In the genomic region with DNA sequence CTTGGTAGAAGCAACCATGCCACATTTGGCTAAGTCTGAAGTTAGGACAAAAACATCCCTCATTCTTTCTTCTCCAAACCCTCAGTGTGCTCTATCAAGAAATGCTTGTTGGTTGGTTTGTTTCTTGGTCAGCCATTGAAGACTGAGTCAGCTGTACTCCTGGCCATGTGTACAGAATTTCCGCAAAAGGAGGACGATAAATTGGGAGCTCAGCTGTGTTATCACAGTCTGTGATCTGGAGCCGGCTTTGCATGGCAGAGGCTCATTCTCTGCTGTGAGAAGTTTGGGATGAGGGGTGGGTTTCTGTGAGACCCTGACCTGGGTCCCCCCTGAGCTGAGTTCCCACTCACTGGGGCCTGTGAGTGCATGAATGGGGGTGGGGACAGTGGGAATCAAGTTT, we compare ENCODE assay signal across 22 cellular contexts. TPM values are rescaled to one million over a fixed set of nuclear protein-coding genes. Genes with fewer than 3 reads are reported as not detected.
"Had no signal": no experiment of that assay in that cellular context is flagged by ENCODE, and none has a peak within 500 bp of the region (broad histone marks: within the 10 kb centered on the region; RNA-seq: fewer than 3 reads in every experiment).

No MANE protein-coding gene starts in this region.

- H3K36me3 Mint-ChIP-seq: stimulated activated naive B cell treated with anti-CD40 and anti-IgM and Interleukin-4, amounts not matched to agents 10 μg/mL and 1 μg/mL and 100 μg/mL, for 72 hours had no signal

- H3K9me3 Mint-ChIP-seq: stimulated activated naive CD8-positive, alpha-beta T cell treated with anti-CD3 and anti-CD28 coated beads, Interleukin-15, Interleukin-2, amounts not matched to agents 100 ng/mL and 50 ng/mL, for 24 hours had no signal

- H3K27me3 ChIP-seq: pancreas, suprapubic skin, vagina had no signal

- H3K27ac Mint-ChIP-seq: naive thymus-derived CD8-positive, alpha-beta T cell; nephron progenitor cell; stimulated activated naive B cell treated with anti-CD40 and anti-IgM and Interleukin-4, amounts not matched to agents 10 μg/mL and 1 μg/mL and 100 μg/mL, for 72 hours; stimulated activated naive CD8-positive, alpha-beta T cell treated with anti-CD3 and anti-CD28 coated beads, Interleukin-15, Interleukin-2, amounts not matched to agents 100 ng/mL and 50 ng/mL, for 24 hours had no signal

- H3K4me1 ChIP-seq: foreskin keratinocyte, gastroesophageal sphincter, left lung, pancreas, sigmoid colon, transverse colon, upper lobe of right lung had no signal

- H3K4me3 ChIP-seq: coronary artery, gastroesophageal sphincter, heart right ventricle, left lung, pancreas, sigmoid colon, suprapubic skin, transverse colon, upper lobe of right lung, vagina had no signal

- H3K4me1 Mint-ChIP-seq: naive thymus-derived CD8-positive, alpha-beta T cell; stimulated activated naive B cell treated with anti-CD40 and anti-IgM and Interleukin-4, amounts not matched to agents 10 μg/mL and 1 μg/mL and 100 μg/mL, for 72 hours had no signal

- H3K27ac ChIP-seq: coronary artery, foreskin keratinocyte, heart right ventricle, left lung, neutrophil, pancreas, sigmoid colon, suprapubic skin, transverse colon, upper lobe of right lung had no signal

- DNase-seq: dermis blood vessel endothelial cell; effector memory CD4-positive, alpha-beta T cell; foreskin keratinocyte; heart right ventricle; hippocampal formation; left cardiac atrium; left lung; mesenchymal stem cell; naive thymus-derived CD8-positive, alpha-beta T cell; nephron progenitor cell; pancreas; sigmoid colon; stimulated activated CD4-positive, alpha-beta T cell treated with anti-CD3 and anti-CD28 coated beads, Interleukin-4, amount 100 ng/mL, for 4 hours; stimulated activated naive B cell treated with anti-CD40 and anti-IgM and Interleukin-4, amounts not matched to agents 10 μg/mL and 1 μg/mL and 100 μg/mL, for 72 hours; transverse colon; upper lobe of right lung had no signal

- ATAC-seq: foreskin keratinocyte; heart right ventricle; left cardiac atrium; left lung; naive thymus-derived CD8-positive, alpha-beta T cell; pancreas; stimulated activated naive B cell treated with anti-CD40 and anti-IgM and Interleukin-4, amounts not matched to agents 10 μg/mL and 1 μg/mL and 100 μg/mL, for 72 hours; upper lobe of right lung had no signal

- H3K9me3 ChIP-seq: neutrophil, pancreas, sigmoid colon, suprapubic skin, transverse colon, upper lobe of right lung, vagina had no signal

- H3K36me3 ChIP-seq: gastroesophageal sphincter, heart right ventricle, left lung, neutrophil, pancreas, sigmoid colon, suprapubic skin, transverse colon, upper lobe of right lung, vagina had no signal

- H3K4me3 Mint-ChIP-seq: naive thymus-derived CD8-positive, alpha-beta T cell; nephron progenitor cell; stimulated activated naive B cell treated with anti-CD40 and anti-IgM and Interleukin-4, amounts not matched to agents 10 μg/mL and 1 μg/mL and 100 μg/mL, for 72 hours; stimulated activated naive CD8-positive, alpha-beta T cell treated with anti-CD3 and anti-CD28 coated beads, Interleukin-15, Interleukin-2, amounts not matched to agents 100 ng/mL and 50 ng/mL, for 24 hours had no signal

RNA-seq across cellular contexts. Expression of a gene that starts 41.6 kb away (rescaled TPM):
- polyA plus RNA-seq: foreskin keratinocyte had no signal
